ENCODE assay signal across 8 cellular contexts in the genomic region with DNA sequence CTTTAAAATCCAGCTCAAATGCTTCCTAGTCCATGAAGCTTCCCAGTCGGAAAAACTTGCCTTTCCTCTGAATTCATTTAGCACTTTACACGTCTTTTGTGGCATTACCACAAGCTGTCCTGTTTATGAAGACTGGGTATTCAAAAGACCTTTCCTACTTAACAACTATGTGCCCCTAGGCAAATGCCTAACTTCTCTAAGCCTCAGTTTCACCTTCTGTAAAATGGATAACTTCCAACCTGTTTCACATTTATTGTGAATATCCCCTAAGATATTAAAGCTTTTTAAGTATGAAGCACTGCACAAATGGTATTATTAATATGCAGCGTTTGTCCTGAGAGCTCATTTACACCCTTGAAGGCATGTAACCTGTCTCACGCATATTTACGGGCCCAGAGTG. TPM values are rescaled to one million over a fixed set of nuclear protein-coding genes. Genes with fewer than 3 reads are reported as not detected.
A peak's percentile ranks its signal among the peaks of the same experiment; 100 is the strongest.
DNase-seq lines count a peak whose midpoint lies in the region; ATAC-seq lines count a peak whose summit lies in the region.

No MANE protein-coding gene starts in this region.

- peaks cover 7% of the 10 kb centered on the region for H3K36me3 Mint-ChIP-seq in activated naive CD8-positive, alpha-beta T cell treated with anti-CD3 and anti-CD28 coated beads for 36 hours
- H3K36me3 Mint-ChIP-seq in stimulated activated memory B cell treated with anti-CD40 and anti-IgM and Interleukin-4, amounts not matched to agents 10 μg/mL and 1 μg/mL and 100 μg/mL, for 72 hours, result peaks cover 8% of the 10 kb centered on the region

- no peaks in the 10 kb centered on the region for H3K4me1 ChIP-seq in HUES6 (ENCODE audit: control insufficient read depth, insufficient read depth, low read length)
- no peaks in the 10 kb centered on the region for H3K4me1 ChIP-seq in iPS-20b (ENCODE audit: insufficient read depth, low read length)

- no peak for ATAC-seq in stimulated activated memory B cell treated with anti-CD40 and anti-IgM and Interleukin-4, amounts not matched to agents 10 μg/mL and 1 μg/mL and 100 μg/mL, for 72 hours
- no peak for ATAC-seq in GM18870 (IDR thresholded peaks at IDR 0.05; ENCODE audit: unreplicated experiment)

- peaks cover 8% of the 10 kb centered on the region; the same call in 1 of the 2 replicates for H3K27me3 ChIP-seq in HUES6 (ENCODE audit: control insufficient read depth, insufficient read depth, low read length)
- peaks cover 25% of the 10 kb centered on the region for H3K27me3 ChIP-seq in iPS-20b (ENCODE audit: insufficient read depth, low read length)

- H3K4me3 ChIP-seq in HUES6 (ENCODE audit: low read depth, low read length) (peak overlapping the region; percentile 83), iPS-20b (ENCODE audit: low read length) (peak overlapping the region; percentile 84)

- H3K4me3 Mint-ChIP-seq in activated naive CD8-positive, alpha-beta T cell treated with anti-CD3 and anti-CD28 coated beads for 36 hours, result peak overlapping the region; percentile 98
- H3K4me3 Mint-ChIP-seq in stimulated activated memory B cell treated with anti-CD40 and anti-IgM and Interleukin-4, amounts not matched to agents 10 μg/mL and 1 μg/mL and 100 μg/mL, for 72 hours, result peak overlapping the region; percentile 93

- H3K9ac ChIP-seq in HUES6 (ENCODE audit: low read length) (peak overlapping the region; percentile 90), iPS-20b (ENCODE audit: low read depth, low read length) (peak overlapping the region; percentile 84; the same call in 1 of the 2 replicates)

- H3K4me1 Mint-ChIP-seq in activated naive CD8-positive, alpha-beta T cell treated with anti-CD3 and anti-CD28 coated beads for 36 hours, result peaks cover 10% of the 10 kb centered on the region
- peaks cover 8% of the 10 kb centered on the region for H3K4me1 Mint-ChIP-seq in stimulated activated memory B cell treated with anti-CD40 and anti-IgM and Interleukin-4, amounts not matched to agents 10 μg/mL and 1 μg/mL and 100 μg/mL, for 72 hours

- H3K36me3 ChIP-seq in HUES6 (ENCODE audit: control insufficient read depth, insufficient read depth, low read length) (no peaks in the 10 kb centered on the region), iPS-20b (ENCODE audit: insufficient read depth, low read depth, low read length) (no peaks in the 10 kb centered on the region)

- H3K27ac ChIP-seq in HUES6 (ENCODE audit: low read depth, low read length), result no peak overlapping the region
- H3K27ac ChIP-seq in iPS-20b (ENCODE audit: low read length), result no peak overlapping the region

- H3K9me3 Mint-ChIP-seq in activated naive CD8-positive, alpha-beta T cell treated with anti-CD3 and anti-CD28 coated beads for 36 hours, result peaks cover 1% of the 10 kb centered on the region
- H3K9me3 Mint-ChIP-seq in stimulated activated memory B cell treated with anti-CD40 and anti-IgM and Interleukin-4, amounts not matched to agents 10 μg/mL and 1 μg/mL and 100 μg/mL, for 72 hours, result no peaks in the 10 kb centered on the region

- no peaks in the 10 kb centered on the region for H3K9me3 ChIP-seq in HUES6 (ENCODE audit: control insufficient read depth, insufficient read depth, low read depth, low read length)
- no peaks in the 10 kb centered on the region for H3K9me3 ChIP-seq in iPS-20b (ENCODE audit: insufficient read depth, low read depth, low read length)

- no peaks in the 10 kb centered on the region for H3K27me3 Mint-ChIP-seq in activated naive CD8-positive, alpha-beta T cell treated with anti-CD3 and anti-CD28 coated beads for 36 hours
- H3K27me3 Mint-ChIP-seq in stimulated activated memory B cell treated with anti-CD40 and anti-IgM and Interleukin-4, amounts not matched to agents 10 μg/mL and 1 μg/mL and 100 μg/mL, for 72 hours, result no peaks in the 10 kb centered on the region

- H3K27ac Mint-ChIP-seq in activated naive CD8-positive, alpha-beta T cell treated with anti-CD3 and anti-CD28 coated beads for 36 hours, result peak overlapping the region; percentile 93
- H3K27ac Mint-ChIP-seq in stimulated activated memory B cell treated with anti-CD40 and anti-IgM and Interleukin-4, amounts not matched to agents 10 μg/mL and 1 μg/mL and 100 μg/mL, for 72 hours, result peak overlapping the region; percentile 83

- DNase-seq in activated naive CD8-positive, alpha-beta T cell treated with anti-CD3 and anti-CD28 coated beads for 36 hours, result no peak
- DNase-seq in NCI-H774 (lab: John Stamatoyannopoulos, UW) (no peak), DMS114 treated with DMSO at 0.1 percent for 48 hours (lab: John Stamatoyannopoulos, UW; ENCODE audit: unreplicated experiment) (no peak), NCI-H82 (lab: John Stamatoyannopoulos, UW) (no peak)

RNA-seq across cellular contexts. Expression of a gene that starts 0.8 kb away (rescaled TPM):
- under 1 TPM; 0.58 to 0.60 TPM for total RNA-seq in activated naive CD8-positive, alpha-beta T cell treated with anti-CD3 and anti-CD28 coated beads for 36 hours

RNA-seq across cellular contexts. Expression of a gene that starts 56.0 kb away (rescaled TPM):
- total RNA-seq in activated naive CD8-positive, alpha-beta T cell treated with anti-CD3 and anti-CD28 coated beads for 36 hours, result 100 to 1,000 TPM; 120 to 126 TPM
